15 cellular contexts compared by ENCODE assay signal in the genomic region with DNA sequence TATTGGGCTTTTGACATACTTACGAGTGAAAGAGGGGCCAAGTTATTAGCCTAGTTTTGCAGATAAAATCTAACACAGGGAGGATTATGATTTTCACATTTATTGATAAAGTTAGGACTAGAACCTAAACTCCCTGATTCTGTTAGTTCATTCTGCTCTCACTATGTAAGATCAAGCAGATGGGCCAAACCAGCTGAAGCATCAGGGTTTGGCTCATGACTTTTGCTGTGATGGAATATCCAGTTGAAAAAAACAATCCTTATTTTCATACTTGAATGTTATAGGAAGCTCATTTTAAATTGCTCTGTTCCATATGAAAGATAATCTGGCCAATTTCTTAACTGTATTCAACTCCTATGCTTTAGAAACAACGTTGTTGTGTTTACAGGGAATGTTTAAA. TPM values are rescaled to one million over a fixed set of nuclear protein-coding genes. Genes with fewer than 3 reads are reported as not detected.
A peak's percentile ranks its signal among the peaks of the same experiment; 100 is the strongest.
DNase-seq lines count a peak whose midpoint lies in the region; ATAC-seq and TF ChIP-seq lines count a peak whose summit lies in the region.
"Had no signal": no experiment of that assay in that cellular context is flagged by ENCODE, and none has a peak within 500 bp of the region (broad histone marks: within the 10 kb centered on the region; RNA-seq: fewer than 3 reads in every experiment).

No MANE protein-coding gene starts in this region.

- no peaks in the 10 kb centered on the region for H3K36me3 ChIP-seq in left lung
- H3K36me3 ChIP-seq in uterus: no peaks in the 10 kb centered on the region
- H3K36me3 ChIP-seq: thoracic aorta had no signal

- H3K4me3 Mint-ChIP-seq in stimulated activated naive CD8-positive, alpha-beta T cell treated with anti-CD3 and anti-CD28 coated beads, Interleukin-15, Interleukin-2, amounts not matched to agents 100 ng/mL and 50 ng/mL, for 24 hours: no peak overlapping the region
- H3K4me3 Mint-ChIP-seq in activated T-helper 17 cell treated with anti-CD3 and anti-CD28 coated beads, Interleukin-2, amount 50 U/mL, for 72 hours: peak overlapping the region; percentile 55
- H3K4me3 Mint-ChIP-seq in immature natural killer cell: no peak overlapping the region
- H3K4me3 Mint-ChIP-seq: CD4-positive, alpha-beta memory T cell; central memory CD8-positive, alpha-beta T cell had no signal

- no peak for ATAC-seq in stimulated activated naive CD8-positive, alpha-beta T cell treated with anti-CD3 and anti-CD28 coated beads, Interleukin-15, Interleukin-2, amounts not matched to agents 100 U/mL and 50 U/mL, for 24 hours
- no peak for ATAC-seq in activated T-helper 17 cell treated with anti-CD3 and anti-CD28 coated beads, Interleukin-2, amount 50 U/mL, for 72 hours (replicated peaks)
- ATAC-seq in left lung (no peak), HG02938 (IDR thresholded peaks at IDR 0.05; ENCODE audit: unreplicated experiment) (no peak), HG03045 (IDR thresholded peaks at IDR 0.05; ENCODE audit: unreplicated experiment) (no peak)

- TF ChIP-seq POLR2A in uterus (IDR thresholded peaks at IDR 0.05): no peak

- H3K27ac ChIP-seq in left lung: peak overlapping the region; percentile 28 to 68
- H3K27ac ChIP-seq in uterus: peak overlapping the region; percentile 19 to 40

- H3K4me1 ChIP-seq in left lung (peaks cover 13 to 51% of the 10 kb centered on the region in 2 donors), uterus (peaks cover 0 to 4% of the 10 kb centered on the region in 2 donors)

- DNase-seq in stimulated activated naive CD8-positive, alpha-beta T cell treated with anti-CD3 and anti-CD28 coated beads, Interleukin-15, Interleukin-2, amounts not matched to agents 100 U/mL and 50 U/mL, for 24 hours: no peak
- DNase-seq in left lung: no peak
- DNase-seq in uterus: no peak
- DNase-seq in immature natural killer cell: no peak
- DNase-seq: activated CD8-positive, alpha-beta memory T cell treated with anti-CD3 and anti-CD28 coated beads, Interleukin-2, amount 50 U/mL, for 48 hours; CD4-positive, alpha-beta memory T cell; head of caudate nucleus; NCI-H446 treated with DMSO at 0.1 percent for 48 hours; stimulated activated CD4-positive, alpha-beta T cell treated with anti-CD3 and anti-CD28 coated beads, Interleukin-4, amount 100 ng/mL, for 1 hour had no signal

- H3K4me1 Mint-ChIP-seq in stimulated activated naive CD8-positive, alpha-beta T cell treated with anti-CD3 and anti-CD28 coated beads, Interleukin-15, Interleukin-2, amounts not matched to agents 100 ng/mL and 50 ng/mL, for 24 hours (ENCODE audit: low read depth): peaks cover 95% of the 10 kb centered on the region
- H3K4me1 Mint-ChIP-seq in activated T-helper 17 cell treated with anti-CD3 and anti-CD28 coated beads, Interleukin-2, amount 50 U/mL, for 72 hours: peaks cover 23% of the 10 kb centered on the region
- peaks cover 21 to 51% of the 10 kb centered on the region in 2 donors for H3K4me1 Mint-ChIP-seq in immature natural killer cell
- H3K4me1 Mint-ChIP-seq: central memory CD8-positive, alpha-beta T cell had no signal

- H3K9me3 Mint-ChIP-seq in stimulated activated naive CD8-positive, alpha-beta T cell treated with anti-CD3 and anti-CD28 coated beads, Interleukin-15, Interleukin-2, amounts not matched to agents 100 ng/mL and 50 ng/mL, for 24 hours: no peaks in the 10 kb centered on the region
- H3K9me3 Mint-ChIP-seq in activated T-helper 17 cell treated with anti-CD3 and anti-CD28 coated beads, Interleukin-2, amount 50 U/mL, for 72 hours: peaks cover 4% of the 10 kb centered on the region
- H3K9me3 Mint-ChIP-seq in immature natural killer cell: no peaks in the 10 kb centered on the region
- H3K9me3 Mint-ChIP-seq: CD4-positive, alpha-beta memory T cell; central memory CD8-positive, alpha-beta T cell had no signal

- intact Hi-C loops in left lung (cut with DNase I) (no loop called here), uterus (cut with DNase I; ENCODE audit: low total_unique reads) (no loop called here)

- H3K36me3 Mint-ChIP-seq in stimulated activated naive CD8-positive, alpha-beta T cell treated with anti-CD3 and anti-CD28 coated beads, Interleukin-15, Interleukin-2, amounts not matched to agents 100 ng/mL and 50 ng/mL, for 24 hours (ENCODE audit: low read depth): peaks cover 5% of the 10 kb centered on the region
- H3K36me3 Mint-ChIP-seq in activated T-helper 17 cell treated with anti-CD3 and anti-CD28 coated beads, Interleukin-2, amount 50 U/mL, for 72 hours (ENCODE audit: low read depth): no peaks in the 10 kb centered on the region
- H3K36me3 Mint-ChIP-seq in immature natural killer cell: no peaks in the 10 kb centered on the region
- H3K36me3 Mint-ChIP-seq: CD4-positive, alpha-beta memory T cell had no signal

- H3K9me3 ChIP-seq in left lung (no peaks in the 10 kb centered on the region), uterus (no peaks in the 10 kb centered on the region)
- H3K9me3 ChIP-seq: thoracic aorta had no signal

- peak overlapping the region; percentile 99 for H3K27ac Mint-ChIP-seq in stimulated activated naive CD8-positive, alpha-beta T cell treated with anti-CD3 and anti-CD28 coated beads, Interleukin-15, Interleukin-2, amounts not matched to agents 100 ng/mL and 50 ng/mL, for 24 hours
- peak overlapping the region; percentile 74 for H3K27ac Mint-ChIP-seq in activated T-helper 17 cell treated with anti-CD3 and anti-CD28 coated beads, Interleukin-2, amount 50 U/mL, for 72 hours
- H3K27ac Mint-ChIP-seq in immature natural killer cell: peak overlapping the region in 3 of 6 donors; percentile 62 to 69 (median 68)
- H3K27ac Mint-ChIP-seq: CD4-positive, alpha-beta memory T cell had no signal

- no peaks in the 10 kb centered on the region for H3K27me3 Mint-ChIP-seq in stimulated activated naive CD8-positive, alpha-beta T cell treated with anti-CD3 and anti-CD28 coated beads, Interleukin-15, Interleukin-2, amounts not matched to agents 100 ng/mL and 50 ng/mL, for 24 hours
- H3K27me3 Mint-ChIP-seq in activated T-helper 17 cell treated with anti-CD3 and anti-CD28 coated beads, Interleukin-2, amount 50 U/mL, for 72 hours: no peaks in the 10 kb centered on the region
- peaks cover 0 to 3% (median 2%) of the 10 kb centered on the region in 3 donors for H3K27me3 Mint-ChIP-seq in immature natural killer cell (ENCODE audit: low read depth in 3 of 3)
- H3K27me3 Mint-ChIP-seq: central memory CD8-positive, alpha-beta T cell had no signal

- H3K27me3 ChIP-seq in left lung: no peaks in the 10 kb centered on the region
- no peaks in the 10 kb centered on the region for H3K27me3 ChIP-seq in uterus

- TF ChIP-seq CTCF in left lung (IDR thresholded peaks at IDR 0.05) (no peak), uterus (IDR thresholded peaks at IDR 0.05) (no peak)

- H3K4me3 ChIP-seq in left lung: no peak overlapping the region
- H3K4me3 ChIP-seq in uterus: no peak overlapping the region

RNA-seq across cellular contexts. Expression of a gene that starts 21.2 kb away (rescaled TPM):
- 10 to 100 TPM in 1 of 2 donors, 1 to 10 TPM in 1; 9.8 to 76.0 TPM for total RNA-seq in activated T-helper 17 cell treated with anti-CD3 and anti-CD28 coated beads, Interleukin-2, amount 50 U/mL, for 72 hours
- total RNA-seq in left lung (10 to 100 TPM; 85.1 to 95.5 TPM), uterus (100 to 1,000 TPM in 3 of 4 donors, 10 to 100 TPM in 1; 34.8 to 198 (median 170) TPM)
- 1 to 10 TPM; 5.2 to 6.9 (median 6.0) TPM for polyA plus RNA-seq in immature natural killer cell
